In the genomic region with DNA sequence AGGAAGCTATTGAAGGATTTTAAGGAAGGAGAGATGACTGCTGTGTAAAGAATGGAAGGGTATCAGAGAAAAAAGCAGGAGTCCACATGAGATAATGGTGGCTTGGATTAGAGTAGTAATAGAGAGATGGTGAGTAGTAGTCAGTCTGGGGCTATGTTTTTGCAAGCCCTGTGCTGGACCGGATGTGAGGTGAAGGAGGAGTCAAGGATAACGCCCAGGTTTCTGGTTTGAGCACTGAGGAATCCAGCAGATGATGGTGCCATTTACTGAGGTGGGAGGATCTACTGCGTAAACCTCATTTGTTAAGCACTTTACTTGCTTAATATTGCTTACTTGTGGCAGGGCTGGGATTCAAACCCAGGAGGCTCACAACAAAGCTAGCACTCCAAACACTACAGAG, we compare ENCODE assay signal across 8 cellular contexts. TPM values are rescaled to one million over a fixed set of nuclear protein-coding genes. Genes with fewer than 3 reads are reported as not detected.
A peak's percentile ranks its signal among the peaks of the same experiment; 100 is the strongest.
DNase-seq lines count a peak whose midpoint lies in the region; ATAC-seq and TF ChIP-seq lines count a peak whose summit lies in the region.

No MANE protein-coding gene starts in this region.

- H3K27ac ChIP-seq in esophagus (ENCODE audit: low read depth in 2 of 2, low read length in 1 of 2), result peak overlapping the region; percentile 70 to 81

- WGBS in esophagus, 2 donors, result 56 to 62% methylated on average over 3 of the region's 3 CpGs

- peaks cover 2 to 6% of the 10 kb centered on the region in 2 donors for H3K4me1 ChIP-seq in esophagus (ENCODE audit: control insufficient read depth in 2 of 2, insufficient read depth in 2 of 2, low read length in 1 of 2)

- no peaks in the 10 kb centered on the region for H3K9me3 ChIP-seq in esophagus (ENCODE audit: control insufficient read depth in 2 of 2, insufficient read depth in 1 of 2, low read depth in 1 of 2, low read length in 1 of 2)

- no peaks in the 10 kb centered on the region for H3K27me3 ChIP-seq in esophagus (ENCODE audit: control insufficient read depth in 1 of 2, insufficient read depth in 2 of 2, low read length in 2 of 2)

- no peak for TF ChIP-seq CTCF in GM12864 (IDR thresholded peaks at IDR 0.05; ENCODE audit: low read depth, low read length, missing control alignments)
- no peak for TF ChIP-seq CTCF in retinal pigment epithelial cell (conservative IDR thresholded peaks at IDR 0.05; ENCODE audit: low read depth, low read length)

- H3K36me3 ChIP-seq in esophagus (ENCODE audit: control insufficient read depth in 2 of 2, insufficient read depth in 2 of 2, low read length in 1 of 2), result peaks cover 6% of the 10 kb centered on the region in 2 donors

- peak overlapping the region; percentile 92; the same call in 1 of the 2 replicates for H3K4me3 ChIP-seq in GM12864 (ENCODE audit: low read depth, low read length)
- H3K4me3 ChIP-seq in esophagus (ENCODE audit: low read depth in 1 of 2, low read length in 2 of 2), result no peak overlapping the region
- peak overlapping the region; percentile 93 for H3K4me3 ChIP-seq in retinal pigment epithelial cell (ENCODE audit: low read length)

- no peak for ATAC-seq in HG03378 (IDR thresholded peaks at IDR 0.05; ENCODE audit: unreplicated experiment)
- no peak for ATAC-seq in GM19397 (IDR thresholded peaks at IDR 0.05; ENCODE audit: unreplicated experiment)

- DNase-seq in GM12864 (ENCODE audit: low read depth) (no peak), RPMI8226 (peak; percentile 27), retinal pigment epithelial cell (ENCODE audit: low read depth) (no peak), DMS114 treated with DMSO at 0.1 percent for 48 hours (lab: John Stamatoyannopoulos, UW; ENCODE audit: unreplicated experiment) (no peak), medulla oblongata (ENCODE audit: extremely low spot score) (no peak)

RNA-seq across cellular contexts. Expression of a gene that starts 1.1 kb away (rescaled TPM):
- polyA plus RNA-seq in esophagus, result 1 to 10 TPM; 2.1 to 2.5 TPM

RNA-seq across cellular contexts. Expression of a gene that starts 1.2 kb away (rescaled TPM):
- polyA plus RNA-seq in esophagus, result 10 to 100 TPM in 1 of 2 donors, 1 to 10 TPM in 1; 9.7 to 13.0 TPM

RNA-seq across cellular contexts. Expression of a gene that starts 38.8 kb away (rescaled TPM):
- 1 to 10 TPM; 7.3 to 8.2 TPM for polyA plus RNA-seq in esophagus

RNA-seq across cellular contexts. Expression of a gene that starts 54.8 kb away (rescaled TPM):
- polyA plus RNA-seq in esophagus, result 1 to 10 TPM; 1.0 to 1.5 TPM

Comparison
In these comparisons a context has a peak if more than half of its experiments do, and no peak if none do; other contexts are left out.
1. H3K4me3 ChIP-seq: peak in GM12864 (single experiment) and retinal pigment epithelial cell (single experiment); none in esophagus (0 of 2).